22 cellular contexts compared by ENCODE assay signal in genomic region chr11:64084146-64084961, GRCh38. TPM values are rescaled to one million over a fixed set of nuclear protein-coding genes. Genes with fewer than 3 reads are reported as not detected.
A peak's percentile ranks its signal among the peaks of the same experiment; 100 is the strongest.
DNase-seq lines count a peak whose midpoint lies in the region; ATAC-seq, FAIRE-seq and TF ChIP-seq lines count a peak whose summit lies in the region.
"Had no signal": no experiment of that assay in that cellular context is flagged by ENCODE, and none has a peak within 500 bp of the region (broad histone marks: within the 10 kb centered on the region; RNA-seq: fewer than 3 reads in every experiment).

No MANE protein-coding gene starts in this region.

- TF ChIP-seq CTCF in A549 (IDR thresholded peaks at IDR 0.05) (no peak), VCaP (conservative IDR thresholded peaks at IDR 0.05) (no peak), HepG2 (CRISPR knock-in tag; IDR thresholded peaks at IDR 0.05) (no peak), OCI-LY7 (conservative IDR thresholded peaks at IDR 0.05; ENCODE audit: low read length) (no peak)

- peaks cover 37% of the 10 kb centered on the region for H3K4me1 ChIP-seq in A549
- H3K4me1 ChIP-seq in BLaER1, result peaks cover 64% of the 10 kb centered on the region
- H3K4me1 ChIP-seq in HepG2 (ENCODE audit: insufficient read depth, low read length), result peaks cover 31% of the 10 kb centered on the region
- H3K4me1 ChIP-seq in OCI-LY7 (ENCODE audit: insufficient read depth, low read length, poor library complexity, severe bottlenecking), result no peaks in the 10 kb centered on the region
- H3K4me1 ChIP-seq: HAP-1 had no signal

- H3K9ac ChIP-seq in BLaER1 (no peak overlapping the region), HepG2 (ENCODE audit: insufficient read depth, low read depth, low read length) (peak overlapping the region; percentile 38; the same call in 1 of the 2 replicates)
- H3K9ac ChIP-seq: GM23248, KMS-11 had no signal

- H3K36me3 ChIP-seq in BLaER1, result 0 out of 2 replicates have a peak, but pooled peaks cover 4% of the 10 kb centered on the region
- H3K36me3 ChIP-seq in HepG2 (replicated peaks in 1 of 2; ENCODE audit: control insufficient read depth in 1 of 2, insufficient read depth in 2 of 2, low read length in 2 of 2), result no peaks in the 10 kb centered on the region
- H3K36me3 ChIP-seq in OCI-LY7 (ENCODE audit: insufficient read depth, low read length), result no peaks in the 10 kb centered on the region
- H3K36me3 ChIP-seq: HAP-1 had no signal

- no peak for DNase-seq in A549 (ENCODE audit: low read depth in 1 of 2, low spot score in 1 of 2)
- DNase-seq in HepG2 (ENCODE audit: low spot score), result no peak
- DNase-seq in T-helper 1 cell, result no peak
- DNase-seq in OCI-LY7 (ENCODE audit: low spot score), result no peak
- no peak for DNase-seq in T-helper 2 cell
- DNase-seq: CD4-positive, CD25-positive, alpha-beta regulatory T cell; DMS153; GF-D8; GM23248; NCI-H1417 treated with DMSO at 0.1 percent for 48 hours; NCI-H187 treated with DMSO at 0.1 percent for 48 hours; NCI-H2171; NCI-H774 had no signal

- H3K9me2 ChIP-seq in OCI-LY7 (ENCODE audit: insufficient read depth, low read length), result no peaks in the 10 kb centered on the region

- H3K9me3 ChIP-seq in A549 (no peaks in the 10 kb centered on the region), BLaER1 (no peaks in the 10 kb centered on the region), HepG2 (ENCODE audit: low read length) (no peaks in the 10 kb centered on the region), OCI-LY7 (ENCODE audit: low read length) (no peaks in the 10 kb centered on the region)
- H3K9me3 ChIP-seq: Caco-2, HAP-1 had no signal

- FAIRE-seq in A549 (lab: Jason Lieb, UNC), result no peak
- FAIRE-seq in HepG2 (lab: Jason Lieb, UNC), result no peak
- FAIRE-seq: GM19239 had no signal

- H3K27ac ChIP-seq in A549 (peak overlapping the region; percentile 63 to 81; a peak in 5 of 6 replicates), BLaER1 (peak overlapping the region; percentile 18; the same call in 1 of the 2 replicates), VCaP (peak overlapping the region; percentile 96), HepG2 (ENCODE audit: extremely low read length, insufficient read depth, low read length) (no peak overlapping the region), OCI-LY7 (ENCODE audit: low read depth, low read length, poor library complexity, severe bottlenecking) (no peak overlapping the region)
- H3K27ac ChIP-seq: GM23248, KMS-11 had no signal

- 88% methylated on average over 22 of the region's 27 CpGs for WGBS in A549 (ENCODE audit: missing lambda C conversion rate)
- WGBS in HepG2 (ENCODE audit: low lambda C conversion rate), result 98% methylated on average over 14 of the region's 27 CpGs

- peaks cover 98% of the 10 kb centered on the region for H4K20me1 ChIP-seq in BLaER1
- H4K20me1 ChIP-seq in HepG2 (ENCODE audit: insufficient read depth, low read length), result peaks cover 3% of the 10 kb centered on the region; the same call in 1 of the 2 replicates
- no peaks in the 10 kb centered on the region for H4K20me1 ChIP-seq in OCI-LY7 (ENCODE audit: insufficient read depth, low read length)

- no peaks in the 10 kb centered on the region for H3K27me3 ChIP-seq in BLaER1
- no peaks in the 10 kb centered on the region; a peak in 1 of 5 replicates for H3K27me3 ChIP-seq in HepG2 (ENCODE audit: control insufficient read depth in 1 of 2, insufficient read depth in 2 of 2, low read length in 2 of 2)

- H3K4me2 ChIP-seq in A549, result peak overlapping the region; percentile 56; the same call in 1 of the 3 replicates
- peak overlapping the region; percentile 51 for H3K4me2 ChIP-seq in BLaER1
- H3K4me2 ChIP-seq in HepG2 (ENCODE audit: low read depth, low read length), result peak overlapping the region; percentile 61
- no peak overlapping the region for H3K4me2 ChIP-seq in OCI-LY7 (ENCODE audit: low read length)
- H3K4me2 ChIP-seq: KMS-11 had no signal

- in situ Hi-C loops in HepG2 (cut with HindIII; ENCODE audit: extremely low pct_ligation_motif_present, low pct_unique_long_range_greater_than_20kb), result no loop called here

- TF ChIP-seq RAD21 in A549 (conservative IDR thresholded peaks at IDR 0.05 in 1 of 2, IDR thresholded peaks at IDR 0.05 in 1 of 2) (no peak), HepG2 (CRISPR knock-in tag; IDR thresholded peaks at IDR 0.05) (no peak)

- POLR2A ChIA-PET in A549 (lab: Yijun Ruan, JAX), result no interaction called here
- POLR2A ChIA-PET in HepG2 (lab: Yijun Ruan, JAX), result interaction anchor here (1.2 to 2.0 kb wide), 2 partner anchors 14 to 15 kb away, joined by 3 to 7 read pairs; no protein-coding TSS in a partner anchor
- POLR2A ChIA-PET in OCI-LY7 (lab: Charles Lee), result no interaction called here

- H3K79me2 ChIP-seq in HepG2 (ENCODE audit: insufficient read depth, low read length) (no peaks in the 10 kb centered on the region), OCI-LY7 (ENCODE audit: insufficient read depth, low read depth, low read length) (no peaks in the 10 kb centered on the region)

- H3K4me3 ChIP-seq in A549, result no peak overlapping the region
- H3K4me3 ChIP-seq in BLaER1, result no peak overlapping the region
- no peak overlapping the region; a peak in 1 of 6 replicates for H3K4me3 ChIP-seq in HepG2 (replicated peaks in 1 of 3; ENCODE audit: insufficient read depth in 1 of 3, low read depth in 2 of 3, low read length in 3 of 3)
- no peak overlapping the region for H3K4me3 ChIP-seq in OCI-LY7 (ENCODE audit: low read depth, low read length, poor library complexity, severe bottlenecking)
- H3K4me3 ChIP-seq: GM23248, HAP-1 had no signal

- ATAC-seq in A549, result no peak
- ATAC-seq in HepG2, result no peak
- no peak for ATAC-seq in HG02970 (IDR thresholded peaks at IDR 0.05; ENCODE audit: low FRiP score, unreplicated experiment)
- ATAC-seq: Panc1 had no signal

- intact Hi-C loops in HepG2 (cut with micrococcal nuclease; ENCODE audit: unreplicated experiment) (no loop called here), OCI-LY7 (cut with micrococcal nuclease; ENCODE audit: unreplicated experiment) (no loop called here)

- CTCF ChIA-PET in A549 (lab: Yijun Ruan, JAX), result interaction anchor here (1.1 to 1.9 kb wide), 4 partner anchors 12 to 248 kb away, joined by 3 to 6 read pairs (median 5); no protein-coding TSS in a partner anchor
- CTCF ChIA-PET in HepG2 (lab: Yijun Ruan, JAX; ENCODE audit: low intra/inter-chr PET ratio, low total read pairs), result no interaction called here
- CTCF ChIA-PET in OCI-LY7 (lab: Charles Lee; ENCODE audit: unreplicated experiment), result no interaction called here

- H2AFZ ChIP-seq in HepG2 (ENCODE audit: low read length), result no peak overlapping the region
- no peak overlapping the region for H2AFZ ChIP-seq in OCI-LY7 (ENCODE audit: low read length)
- H2AFZ ChIP-seq: GM23248 had no signal

- BruUV-seq in HepG2 (replicated peaks; lab: Mats Ljungman, UMichigan) (no TSS peak), OCI-LY7 (replicated peaks; lab: Mats Ljungman, UMichigan) (no TSS peak)

- TF ChIP-seq EP300 in A549 (IDR thresholded peaks at IDR 0.05), result no peak
- no peak for TF ChIP-seq EP300 in HepG2 (IDR thresholded peaks at IDR 0.05; ENCODE audit: low read depth in 2 of 2, low read length in 2 of 2)
- TF ChIP-seq EP300 in HepG2 (CRISPR knock-in tag; IDR thresholded peaks at IDR 0.05; ENCODE audit: borderline replicate concordance), result no peak

- TF ChIP-seq POLR2A in A549 (IDR thresholded peaks at IDR 0.05; ENCODE audit: low read length) (no peak), HepG2 (IDR thresholded peaks at IDR 0.05; ENCODE audit: insufficient read depth in 1 of 2, low read depth in 2 of 2, low read length in 2 of 2) (no peak)

TF ChIP-seq in HepG2, 621 proteins besides CTCF, POLR2A, EP300 and RAD21 (continues in another document):
- no peak for TF ChIP-seq HOXA9 (CRISPR knock-in tag; IDR thresholded peaks at IDR 0.05; ENCODE audit: borderline replicate concordance)

RNA-seq across cellular contexts. Expression of gene FLRT1, which starts 48.6 kb away (rescaled TPM):
- polyA plus RNA-seq in A549 (2011; rRNA removed), result 0.28 and 0.31 TPM in 2 replicates
- polyA plus RNA-seq in A549 (2012; cell fraction: cytosol; rRNA removed), result 0.08 and 0.10 TPM in 2 replicates
- 0.02 and 0.10 TPM in 2 replicates for polyA plus RNA-seq in A549 (2012; cell fraction: nucleus; rRNA removed)
- 0.07 to 0.13 TPM (median 0.10 TPM) in 3 replicates for polyA plus RNA-seq in A549 (2017; fragmentation: RNase III; extraction: RNeasy Plus Mini Kit Qiagen cat#74134 plus additional on column Dnase treatment)
- 0.58 and 0.73 TPM in 2 replicates for polyA minus RNA-seq in A549 (2011; rRNA and poly(A)+ RNA removed)
- 0.02 TPM in 1 of 2 replicates, not detected in the other for total RNA-seq in HepG2 (2016; rRNA removed; fragmentation: Illumina TruSeq; extraction: Trizol)
- total RNA-seq in HepG2 (2016; cell fraction: cytosol; rRNA removed; fragmentation: Illumina TruSeq; extraction: Trizol; ENCODE audit: low read depth), result not detected in 2 replicates
- not detected in 2 replicates for total RNA-seq in HepG2 (2016; cell fraction: insoluble cytoplasmic fraction; rRNA removed; fragmentation: Illumina TruSeq; extraction: Trizol)
- not detected in 2 replicates for total RNA-seq in HepG2 (2016; cell fraction: membrane; rRNA removed; fragmentation: Illumina TruSeq; extraction: Trizol)
- total RNA-seq in HepG2 (2016; cell fraction: nucleus; rRNA removed; fragmentation: Illumina TruSeq; extraction: Trizol), result 0.09 TPM in 1 of 2 replicates, not detected in the other
- polyA plus RNA-seq in HepG2 (2011; rRNA removed), result 0.08 TPM in 2 replicates
- 0.03 TPM in 2 replicates for polyA plus RNA-seq in HepG2 (2011; cell fraction: cytosol; rRNA removed)
- polyA plus RNA-seq in HepG2 (2011; cell fraction: nucleus; rRNA removed), result 0.06 and 0.10 TPM in 2 replicates
- 0.28 and 0.32 TPM in 2 replicates for polyA plus RNA-seq in HepG2 (2012)
- polyA plus RNA-seq in HepG2 (2016; cell fraction: cytosol; fragmentation: Illumina TruSeq; extraction: Trizol; ENCODE audit: low read depth), result not detected in 2 replicates
- 0.10 TPM in 1 of 2 replicates, not detected in the other for polyA plus RNA-seq in HepG2 (2016; cell fraction: insoluble cytoplasmic fraction; fragmentation: Illumina TruSeq; extraction: Trizol; ENCODE audit: low read depth)
- polyA plus RNA-seq in HepG2 (2016; cell fraction: membrane; fragmentation: Illumina TruSeq; extraction: Trizol; ENCODE audit: low read depth), result not detected in 2 replicates
- not detected in 2 replicates for polyA plus RNA-seq in HepG2 (2016; cell fraction: nucleus; fragmentation: Illumina TruSeq; extraction: Trizol; ENCODE audit: insufficient read depth, low read depth)
- 0.07 and 0.22 TPM in 2 replicates for polyA minus RNA-seq in HepG2 (2011; rRNA and poly(A)+ RNA removed; ENCODE audit: low replicate concordance)
- 0.18 and 0.20 TPM in 2 replicates for polyA minus RNA-seq in HepG2 (2011; cell fraction: cytosol; rRNA and poly(A)+ RNA removed)
- 0.39 TPM in 1 of 2 replicates, not detected in the other for polyA minus RNA-seq in HepG2 (2011; cell fraction: nucleus; rRNA and poly(A)+ RNA removed)
- not detected in 2 replicates for total RNA-seq in OCI-LY7 (2014; rRNA removed; shearing (Covaris generic))
- total RNA-seq in OCI-LY7 (2022), result 0.11 TPM in 1 of 2 replicates, not detected in the other
- total RNA-seq: CD4-positive, CD25-positive, alpha-beta regulatory T cell; SK-MEL-5 had no signal

Comparison
In these comparisons a context has a peak if more than half of its experiments do, and no peak if none do; other contexts are left out.
1. H3K27ac ChIP-seq: peak in A549 (2 of 2), BLaER1 (single experiment) and VCaP (single experiment); none in HepG2 (single experiment) and OCI-LY7 (single experiment).